ENCODE assay signal across 21 cellular contexts in the genomic region with DNA sequence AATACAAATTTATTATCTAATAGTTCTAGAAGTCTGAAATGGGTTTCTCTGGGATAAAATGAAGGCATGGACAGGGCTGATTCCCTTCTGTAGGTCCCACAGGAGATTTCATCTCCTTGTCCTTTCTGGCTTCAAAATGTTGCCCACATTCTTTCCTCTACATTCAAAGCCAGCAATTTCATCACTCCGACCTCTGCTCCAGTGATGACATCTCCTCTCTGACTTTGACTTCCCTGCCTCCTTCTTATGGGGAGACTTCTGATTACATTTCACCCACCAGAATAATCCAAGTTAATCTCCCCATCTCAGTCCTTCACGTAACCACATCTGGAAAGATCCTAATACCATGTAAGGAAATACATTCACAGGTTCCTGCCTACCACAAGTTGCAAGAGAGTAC.
"Had no signal": no experiment of that assay in that cellular context is flagged by ENCODE, and none has a peak within 500 bp of the region (broad histone marks: within the 10 kb centered on the region; RNA-seq: fewer than 3 reads in every experiment).

No MANE protein-coding gene starts in this region.

- H3K27ac ChIP-seq: heart right ventricle, left ventricle myocardium inferior, neural progenitor cell, pancreas, spleen, testis, transverse colon had no signal

- H3K4me3 ChIP-seq: heart right ventricle, left ventricle myocardium inferior, lung, neural progenitor cell, pancreas, spleen, testis, transverse colon had no signal

- H3K9ac ChIP-seq: neural progenitor cell had no signal

- H3K4me1 ChIP-seq: heart right ventricle, left ventricle myocardium inferior, pancreas, testis, transverse colon had no signal

- H3K27me3 ChIP-seq: heart right ventricle, neural progenitor cell, pancreas, spleen, testis, transverse colon had no signal

- DNase-seq: effector memory CD8-positive, alpha-beta T cell; foreskin melanocyte; heart right ventricle; hypothalamus; islet precursor cell; left ventricle myocardium inferior; mesenchymal stem cell; midbrain; nucleus accumbens; pancreas; right cardiac atrium; spleen; stimulated activated CD4-positive, alpha-beta T cell treated with anti-CD3 and anti-CD28 coated beads, Interleukin-15, amount 100 ng/mL, for 24 hours; stimulated activated CD4-positive, alpha-beta T cell treated with anti-CD3 and anti-CD28 coated beads, Interleukin-1b, Interleukin-23, amount 100 ng/mL, for 48 hours; stimulated activated CD4-positive, alpha-beta T cell treated with anti-CD3 and anti-CD28 coated beads, Interleukin-4, amount 100 ng/mL, for 24 hours; testis; transverse colon had no signal

- H3K9me3 ChIP-seq: pancreas, testis, transverse colon had no signal

- ATAC-seq: effector memory CD8-positive, alpha-beta T cell; heart right ventricle; natural killer cell treated with Interleukin-12 subunit alpha and Interleukin-12 subunit beta and Interleukin-15 and Interleukin-18, amount 100 ng/mL, for 72 hours; pancreas; right cardiac atrium; stimulated activated memory B cell treated with anti-CD40 and anti-IgM and Interleukin-4, amounts not matched to agents 10 μg/mL and 1 μg/mL and 100 μg/mL, for 72 hours had no signal

- H3K36me3 ChIP-seq: heart right ventricle, left ventricle myocardium inferior, neural progenitor cell, pancreas, spleen, transverse colon had no signal
